Comparison of ENCODE assay signal across 15 cellular contexts in the genomic region with DNA sequence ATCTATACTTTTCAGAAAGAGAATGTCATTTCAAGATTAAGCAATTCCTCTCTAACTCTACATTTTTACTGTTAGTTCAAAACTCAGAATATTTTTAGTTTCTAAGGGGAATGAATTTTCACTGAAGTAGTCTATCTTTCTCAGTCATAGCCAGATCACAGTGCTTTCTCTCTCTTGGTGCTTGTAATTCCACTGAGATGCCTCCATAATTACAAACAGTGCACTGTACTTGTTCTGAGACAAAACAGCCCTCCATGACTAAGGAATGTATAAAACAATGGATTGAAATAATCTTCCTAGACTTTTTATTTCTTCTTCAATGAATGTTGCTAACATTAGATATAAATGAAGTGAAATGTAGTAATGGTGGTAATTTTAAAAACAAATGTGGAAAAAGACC.
DNase-seq lines count a peak whose midpoint lies in the region; ATAC-seq and TF ChIP-seq lines count a peak whose summit lies in the region.
"Had no signal": no experiment of that assay in that cellular context is flagged by ENCODE, and none has a peak within 500 bp of the region (broad histone marks: within the 10 kb centered on the region; RNA-seq: fewer than 3 reads in every experiment).

No MANE protein-coding gene starts in this region.

- POLR2A ChIA-PET in Caco-2 (lab: Charles Lee): no interaction called here

- in situ Hi-C loops in GM13976 (cut with MboI; ENCODE audit: low sequenced_read_pairs, unreplicated experiment): no loop called here

- H3K27me3 ChIP-seq in Caco-2 (replicated peaks; ENCODE audit: control insufficient read depth, insufficient read depth, low read length): no peaks in the 10 kb centered on the region
- H3K27me3 ChIP-seq in foreskin keratinocyte: no peaks in the 10 kb centered on the region
- H3K27me3 ChIP-seq: BLaER1 treated with 17β-estradiol and CSF1 and Interleukin-3, amounts not matched to agents 10 nM and 100 nM had no signal

- no peak overlapping the region for H3K27ac Mint-ChIP-seq in Caco-2 (ENCODE audit: unreplicated experiment)
- H3K27ac Mint-ChIP-seq: CD4-positive, CD25-positive, alpha-beta regulatory T cell; GM23338 had no signal

- H3K27ac ChIP-seq in foreskin keratinocyte: no peak overlapping the region
- H3K27ac ChIP-seq: A549; BLaER1 treated with 17β-estradiol and CSF1 and Interleukin-3, amounts not matched to agents 10 nM and 100 nM had no signal

- DNase-seq in GM03348 (ENCODE audit: low spot score) (peak; percentile 22), amniotic epithelial cell (ENCODE audit: low read depth) (peak; percentile 10), fibroblast of the aortic adventitia (ENCODE audit: low read depth) (peak; percentile 53), Caco-2 (no peak), foreskin keratinocyte (no peak), GM13976 (ENCODE audit: low spot score) (no peak)
- DNase-seq in stimulated activated naive CD4-positive, alpha-beta T cell (lab: John Stamatoyannopoulos, UW): no peak
- DNase-seq: Calu3; CD4-positive, CD25-positive, alpha-beta regulatory T cell; DMS 273 treated with DMSO at 0.1 percent for 48 hours; H7 had no signal

- no peaks in the 10 kb centered on the region for H3K4me1 Mint-ChIP-seq in Caco-2 (ENCODE audit: low read depth, unreplicated experiment)
- H3K4me1 Mint-ChIP-seq: CD4-positive, CD25-positive, alpha-beta regulatory T cell had no signal

- H3K9me3 ChIP-seq in Caco-2: no peaks in the 10 kb centered on the region
- H3K9me3 ChIP-seq: A549; BLaER1 treated with 17β-estradiol and CSF1 and Interleukin-3, amounts not matched to agents 10 nM and 100 nM had no signal

- H3K36me3 Mint-ChIP-seq in Caco-2 (ENCODE audit: insufficient read depth, unreplicated experiment): no peaks in the 10 kb centered on the region
- H3K36me3 Mint-ChIP-seq: CD4-positive, CD25-positive, alpha-beta regulatory T cell had no signal

- H3K27me3 Mint-ChIP-seq in Caco-2 (ENCODE audit: insufficient read depth, unreplicated experiment): peaks cover 4% of the 10 kb centered on the region
- H3K27me3 Mint-ChIP-seq: CD4-positive, CD25-positive, alpha-beta regulatory T cell had no signal

- TF ChIP-seq CTCF in fibroblast of the aortic adventitia (IDR thresholded peaks at IDR 0.05; ENCODE audit: insufficient read depth, low read length) (no peak), Caco-2 (IDR thresholded peaks at IDR 0.05; ENCODE audit: insufficient read depth in 1 of 2, low read depth in 1 of 2, low read length in 1 of 2, severe bottlenecking in 1 of 2, unreplicated experiment in 1 of 2) (no peak), foreskin keratinocyte (conservative IDR thresholded peaks at IDR 0.05) (no peak), GM13976 (IDR thresholded peaks at IDR 0.05; ENCODE audit: borderline replicate concordance, control extremely low read depth, extremely low read depth, insufficient read depth, missing control alignments) (no peak)

- no peak overlapping the region for H3K4me3 ChIP-seq in fibroblast of the aortic adventitia (ENCODE audit: low read depth, low read length)
- H3K4me3 ChIP-seq in Caco-2 (ENCODE audit: low read depth, low read length): no peak overlapping the region
- H3K4me3 ChIP-seq: A549; BLaER1 treated with 17β-estradiol and CSF1 and Interleukin-3, amounts not matched to agents 10 nM and 100 nM; GM23338 had no signal

- BruUV-seq in Caco-2 (replicated peaks; lab: Mats Ljungman, UMichigan): no TSS peak

- no peaks in the 10 kb centered on the region for H3K9me3 Mint-ChIP-seq in Caco-2 (ENCODE audit: unreplicated experiment)
- H3K9me3 Mint-ChIP-seq: GM23338 had no signal

- intact Hi-C loops in Caco-2 (cut with micrococcal nuclease; ENCODE audit: unreplicated experiment): no loop called here

- no peaks in the 10 kb centered on the region for H3K36me3 ChIP-seq in Caco-2 (ENCODE audit: control insufficient read depth, insufficient read depth, low read length)
- H3K36me3 ChIP-seq: BLaER1 treated with 17β-estradiol and CSF1 and Interleukin-3, amounts not matched to agents 10 nM and 100 nM had no signal

- no peak overlapping the region for H3K4me3 Mint-ChIP-seq in Caco-2 (ENCODE audit: unreplicated experiment)
- H3K4me3 Mint-ChIP-seq: CD4-positive, CD25-positive, alpha-beta regulatory T cell; GM23338 had no signal

- CTCF ChIA-PET in Caco-2 (lab: Charles Lee): no interaction called here

- H3K4me1 ChIP-seq in Caco-2 (no peaks in the 10 kb centered on the region), foreskin keratinocyte (no peaks in the 10 kb centered on the region)
- H3K4me1 ChIP-seq: A549; BLaER1 treated with 17β-estradiol and CSF1 and Interleukin-3, amounts not matched to agents 10 nM and 100 nM had no signal

- ATAC-seq in foreskin keratinocyte: no peak
- ATAC-seq: A549, GM23338, HepG2 had no signal

Comparison
In these comparisons a context has a peak if more than half of its experiments do, and no peak if none do; other contexts are left out.
1. DNase-seq: peak in GM03348 (single experiment), amniotic epithelial cell (single experiment) and fibroblast of the aortic adventitia (single experiment); none in Caco-2 (0 of 2), stimulated activated naive CD4-positive, alpha-beta T cell (0 of 6), foreskin keratinocyte (0 of 2) and GM13976 (single experiment).